Comparison of ENCODE assay signal across 8 cellular contexts in the genomic region with DNA sequence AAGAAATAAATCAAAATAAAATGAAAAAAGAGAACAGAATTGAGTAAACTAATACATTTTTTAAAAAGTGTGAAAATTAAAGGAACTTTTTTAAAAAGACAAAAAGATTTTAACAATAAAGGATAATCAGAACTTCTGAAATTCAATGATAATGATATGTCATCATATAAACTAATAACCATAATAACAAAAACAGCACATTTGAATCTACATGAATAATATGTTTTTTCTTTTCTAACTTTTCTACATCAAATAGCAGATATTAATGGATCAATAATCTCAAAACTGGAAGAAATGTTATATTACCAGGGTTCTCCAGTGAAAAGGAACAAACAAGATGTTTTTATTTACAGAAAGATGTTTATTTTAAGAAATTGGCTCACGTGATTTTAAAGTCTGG.
"Had no signal": no experiment of that assay in that cellular context is flagged by ENCODE, and none has a peak within 500 bp of the region (broad histone marks: within the 10 kb centered on the region; RNA-seq: fewer than 3 reads in every experiment).

No MANE protein-coding gene starts in this region.

- ATAC-seq: activated CD8-positive, alpha-beta T cell treated with anti-CD3 and anti-CD28 coated beads for 36 hours; activated T-cell treated with anti-CD3 and anti-CD28 coated beads, Interleukin-2, amount 50 U/mL, for 72 hours; left colon had no signal

- H3K27me3 ChIP-seq: tibial artery had no signal

- H3K4me3 ChIP-seq: tibial artery had no signal

- DNase-seq: activated CD8-positive, alpha-beta memory T cell treated with anti-CD3 and anti-CD28 coated beads, Interleukin-2, amount 50 U/mL, for 4 hours; activated CD8-positive, alpha-beta T cell treated with anti-CD3 and anti-CD28 coated beads for 36 hours; activated naive CD8-positive, alpha-beta T cell treated with anti-CD3 and anti-CD28 coated beads, Interleukin-2, amount 10 ng/mL, durations not matched to agents 7 days and 5 days; activated T-cell treated with anti-CD3 and anti-CD28 coated beads, Interleukin-2, amount 50 U/mL, for 72 hours; aorta; left colon; stimulated activated CD4-positive, alpha-beta T cell treated with anti-CD3 and anti-CD28 coated beads, Interleukin-4, amount 100 ng/mL, for 24 hours; tibial artery had no signal

- H3K9me3 ChIP-seq: tibial artery had no signal

- H3K36me3 ChIP-seq: tibial artery had no signal
